Comparison of ENCODE assay signal across 13 cellular contexts in genomic region chr6:34317882-34318491, GRCh38.
DNase-seq lines count a peak whose midpoint lies in the region; ATAC-seq and TF ChIP-seq lines count a peak whose summit lies in the region.
"Had no signal": no experiment of that assay in that cellular context is flagged by ENCODE, and none has a peak within 500 bp of the region (broad histone marks: within the 10 kb centered on the region; RNA-seq: fewer than 3 reads in every experiment).

No MANE protein-coding gene starts in this region.

- H3K4me1 Mint-ChIP-seq in mesothelial cell of epicardium: peaks cover 54% of the 10 kb centered on the region
- peaks cover 42% of the 10 kb centered on the region for H3K4me1 Mint-ChIP-seq in CD8-positive, alpha-beta T cell (ENCODE audit: low read depth)

- no peak overlapping the region for H2AFZ ChIP-seq in GM23248

- H3K9ac ChIP-seq in GM23248: no peak overlapping the region

- WGBS in GM23248 (ENCODE audit: low coverage in 1 of 2, low lambda C conversion rate in 2 of 2, missing lambda C conversion rate in 2 of 2), 2 experiments: 66 to 68% methylated on average over 3 of the region's 3 CpGs
- WGBS in adrenal gland, 4 donors: 45 to 56% (median 53%) methylated on average over 3 of the region's 3 CpGs

- no peak for TF ChIP-seq CTCF in adrenal gland (IDR thresholded peaks at IDR 0.05)
- no peak for TF ChIP-seq CTCF in mesothelial cell of epicardium (IDR thresholded peaks at IDR 0.05; ENCODE audit: unreplicated experiment)
- TF ChIP-seq CTCF in CD8-positive, alpha-beta T cell (IDR thresholded peaks at IDR 0.05): no peak

- H3K4me2 ChIP-seq in GM23248 (ENCODE audit: unreplicated experiment): no peak overlapping the region

- H3F3A ChIP-seq in GM23248 (ENCODE audit: insufficient read depth): no peaks in the 10 kb centered on the region

- no peak overlapping the region for H3K4me3 Mint-ChIP-seq in mesothelial cell of epicardium
- no peak overlapping the region for H3K4me3 Mint-ChIP-seq in CD8-positive, alpha-beta T cell
- H3K4me3 Mint-ChIP-seq: T-cell had no signal

- peaks cover 99% of the 10 kb centered on the region for H3K79me2 ChIP-seq in GM23248 (ENCODE audit: insufficient read depth)

- H3K4me1 ChIP-seq in GM23248 (ENCODE audit: insufficient read depth) (no peaks in the 10 kb centered on the region), adrenal gland (replicated peaks in 1 of 2) (peaks cover 8 to 50% of the 10 kb centered on the region in 2 donors)
- H3K4me1 ChIP-seq in CD8-positive, alpha-beta T cell (ENCODE audit: insufficient read depth, low read length): peaks cover 10% of the 10 kb centered on the region

- TF ChIP-seq POLR2A in adrenal gland (IDR thresholded peaks at IDR 0.05): no peak

- H3K27ac ChIP-seq in GM23248: no peak overlapping the region
- peak overlapping the region in 3 of 5 donors; percentile 7 to 61 (median 25) for H3K27ac ChIP-seq in adrenal gland
- H3K27ac ChIP-seq in CD8-positive, alpha-beta T cell (ENCODE audit: low read depth, low read length): no peak overlapping the region

- H3K27me3 ChIP-seq in GM23248 (replicated peaks; ENCODE audit: insufficient read depth): no peaks in the 10 kb centered on the region
- H3K27me3 ChIP-seq in adrenal gland: no peaks in the 10 kb centered on the region
- no peaks in the 10 kb centered on the region for H3K27me3 ChIP-seq in CD8-positive, alpha-beta T cell (ENCODE audit: insufficient read depth, low read length)
- H3K27me3 ChIP-seq: stomach had no signal

- intact Hi-C loops in adrenal gland (cut with DNase I): no loop called here
- intact Hi-C loops in CD8-positive, alpha-beta T cell (cut with DNase I, micrococcal nuclease): loop anchor here in 1 of 2 experiments (5.0 kb wide), 1 partner anchor 74 kb away; the partner anchor contains the start of gene NUDT3

- in situ Hi-C loops in GM23248 (cut with MboI): no loop called here

- H4K20me1 ChIP-seq in GM23248 (ENCODE audit: insufficient read depth): peaks cover 3% of the 10 kb centered on the region; the same call in 1 of the 2 replicates

- POLR2A ChIA-PET in CD8-positive, alpha-beta T cell (lab: Charles Lee): interaction anchor here (1.3 kb wide), 1 partner anchor 94 kb away, joined by 4 read pairs; no protein-coding TSS in a partner anchor

- H3K27me3 Mint-ChIP-seq in mesothelial cell of epicardium (ENCODE audit: low read depth): no peaks in the 10 kb centered on the region
- no peaks in the 10 kb centered on the region for H3K27me3 Mint-ChIP-seq in CD8-positive, alpha-beta T cell (ENCODE audit: low read depth)
- H3K27me3 Mint-ChIP-seq: T-cell had no signal

- no peak overlapping the region for H3K4me3 ChIP-seq in GM23248
- H3K4me3 ChIP-seq in adrenal gland: no peak overlapping the region
- H3K4me3 ChIP-seq in CD8-positive, alpha-beta T cell (ENCODE audit: low read depth, low read length): no peak overlapping the region
- H3K4me3 ChIP-seq: stomach had no signal

- H3K27ac Mint-ChIP-seq in mesothelial cell of epicardium: peak overlapping the region; percentile 97
- no peak overlapping the region for H3K27ac Mint-ChIP-seq in CD8-positive, alpha-beta T cell

- no peaks in the 10 kb centered on the region for H3K9me2 ChIP-seq in GM23248 (ENCODE audit: insufficient read depth)

- CTCF ChIA-PET in CD8-positive, alpha-beta T cell (lab: Charles Lee): interaction anchor here (0.6 to 1.2 kb wide), 2 partner anchors 122 to 1479 kb away, joined by 3 to 4 read pairs; no protein-coding TSS in a partner anchor

- ATAC-seq in HG02973 (IDR thresholded peaks at IDR 0.05; ENCODE audit: unreplicated experiment): no peak
- ATAC-seq in CD8-positive, alpha-beta T cell: no peak
- no peak for ATAC-seq in HG02840 (IDR thresholded peaks at IDR 0.05; ENCODE audit: low FRiP score, unreplicated experiment)
- ATAC-seq: left lobe of liver, T-cell had no signal

- H3K36me3 ChIP-seq in GM23248 (ENCODE audit: low read depth) (no peaks in the 10 kb centered on the region), adrenal gland (replicated peaks in 1 of 2) (no peaks in the 10 kb centered on the region)
- no peaks in the 10 kb centered on the region for H3K36me3 ChIP-seq in CD8-positive, alpha-beta T cell (ENCODE audit: insufficient read depth, low read length)
- H3K36me3 ChIP-seq: stomach had no signal

- DNase-seq in AG08395 (ENCODE audit: low spot score) (peak; percentile 18), GM23248 (peak; percentile 38), adrenal gland (no peak), mesothelial cell of epicardium (ENCODE audit: low spot score in 2 of 2, unreplicated experiment in 2 of 2) (no peak), SHP77 (lab: John Stamatoyannopoulos, UW) (no peak)
- DNase-seq in CD8-positive, alpha-beta T cell: no peak
- DNase-seq: NCI-H1436 treated with DMSO at 0.1 percent for 48 hours, stomach, T-cell had no signal

- peaks cover 4% of the 10 kb centered on the region for H3K9me3 Mint-ChIP-seq in mesothelial cell of epicardium
- no peaks in the 10 kb centered on the region for H3K9me3 Mint-ChIP-seq in CD8-positive, alpha-beta T cell
- H3K9me3 Mint-ChIP-seq: activated naive CD4-positive, alpha-beta T cell treated with anti-CD3 and anti-CD28 coated beads, Interleukin-2, amount 50 U/mL, for 72 hours; T-cell had no signal

- peaks cover 10% of the 10 kb centered on the region for H3K36me3 Mint-ChIP-seq in mesothelial cell of epicardium
- peaks cover 12% of the 10 kb centered on the region for H3K36me3 Mint-ChIP-seq in CD8-positive, alpha-beta T cell
- H3K36me3 Mint-ChIP-seq: activated naive CD4-positive, alpha-beta T cell treated with anti-CD3 and anti-CD28 coated beads, Interleukin-2, amount 50 U/mL, for 72 hours had no signal

- H3K9me3 ChIP-seq in GM23248 (ENCODE audit: low read depth) (no peaks in the 10 kb centered on the region), adrenal gland (replicated peaks in 1 of 3) (no peaks in the 10 kb centered on the region)
- no peaks in the 10 kb centered on the region for H3K9me3 ChIP-seq in CD8-positive, alpha-beta T cell (ENCODE audit: low read length)
- H3K9me3 ChIP-seq: stomach had no signal

Comparison
In these comparisons a context has a peak if more than half of its experiments do, and no peak if none do; other contexts are left out.
1. DNase-seq: peak in AG08395 (single experiment) and GM23248 (single experiment); none in adrenal gland (0 of 7), mesothelial cell of epicardium (0 of 2), SHP77 (0 of 2) and CD8-positive, alpha-beta T cell (0 of 7).
2. H3K27ac ChIP-seq: peak in adrenal gland (3 of 5); none in GM23248 (single experiment) and CD8-positive, alpha-beta T cell (single experiment).